8 cellular contexts compared by ENCODE assay signal in genomic region chr2:233556756-233557736, GRCh38. TPM values are rescaled to one million over a fixed set of nuclear protein-coding genes. Genes with fewer than 3 reads are reported as not detected.
DNase-seq lines count a peak whose midpoint lies in the region; ATAC-seq lines count a peak whose summit lies in the region.

No MANE protein-coding gene starts in this region.

- intact Hi-C loops in activated CD4-positive, alpha-beta T cell treated with anti-CD3 and anti-CD28 coated beads for 36 hours (cut with DNase I, micrococcal nuclease), result no loop called here
- intact Hi-C loops in left ventricle myocardium superior (cut with micrococcal nuclease), result no loop called here

- H3K36me3 ChIP-seq in Karpas-422 (ENCODE audit: insufficient read depth, low read length), result no peaks in the 10 kb centered on the region

- DNase-seq in activated CD4-positive, alpha-beta T cell treated with anti-CD3 and anti-CD28 coated beads for 36 hours, result no peak
- no peak for DNase-seq in activated CD4-positive, alpha-beta T cell treated with anti-CD3 and anti-CD28 coated beads for 1 hour
- DNase-seq in SIG-M5 (lab: John Stamatoyannopoulos, UW) (peak; percentile 19), fibroblast of gingiva (ENCODE audit: low read depth) (peak; percentile 7), substantia nigra (lab: John Stamatoyannopoulos, UW) (peak in 1 of 49 donors; percentile 4), left ventricle myocardium superior (no peak), Karpas-422 (no peak)

- POLR2A ChIA-PET in activated CD4-positive, alpha-beta T cell treated with anti-CD3 and anti-CD28 coated beads for 36 hours (lab: Charles Lee), result interaction anchor here (0.6 kb wide), 1 partner anchor 893 kb away, joined by 3 read pairs; no protein-coding TSS in a partner anchor

- H3K27ac ChIP-seq in substantia nigra (ENCODE audit: low read depth, low read length, poor library complexity, severe bottlenecking), result peak overlapping the region; percentile 37
- H3K27ac ChIP-seq in Karpas-422 (ENCODE audit: low read length), result no peak overlapping the region

- no peaks in the 10 kb centered on the region for H3K79me2 ChIP-seq in Karpas-422 (ENCODE audit: low read length)

- no peak overlapping the region for H3K4me2 ChIP-seq in Karpas-422 (ENCODE audit: low read depth, low read length, poor library complexity, severe bottlenecking)

- H3K9me3 Mint-ChIP-seq in activated CD4-positive, alpha-beta T cell treated with anti-CD3 and anti-CD28 coated beads for 36 hours (ENCODE audit: low read depth), result no peaks in the 10 kb centered on the region

- no peak overlapping the region for H3K4me3 Mint-ChIP-seq in activated CD4-positive, alpha-beta T cell treated with anti-CD3 and anti-CD28 coated beads for 36 hours

- H4K20me1 ChIP-seq in Karpas-422 (ENCODE audit: insufficient read depth, low read depth, low read length), result no peaks in the 10 kb centered on the region

- no peak overlapping the region for H3K4me3 ChIP-seq in Karpas-422 (ENCODE audit: low read length)

- H3K4me1 Mint-ChIP-seq in activated CD4-positive, alpha-beta T cell treated with anti-CD3 and anti-CD28 coated beads for 36 hours, result peaks cover 8% of the 10 kb centered on the region

- ATAC-seq in activated CD4-positive, alpha-beta T cell treated with anti-CD3 and anti-CD28 coated beads for 36 hours, result peak; percentile 76
- ATAC-seq in left ventricle myocardium superior (no peak), GM18498 (IDR thresholded peaks at IDR 0.05; ENCODE audit: unreplicated experiment) (no peak)

- H3K9me3 ChIP-seq in Karpas-422 (ENCODE audit: low read length), result no peaks in the 10 kb centered on the region

- peaks cover 6% of the 10 kb centered on the region for H3K4me1 ChIP-seq in Karpas-422 (ENCODE audit: low read length)

- no peaks in the 10 kb centered on the region for H3K9me2 ChIP-seq in Karpas-422 (replicated peaks; ENCODE audit: insufficient read depth, low read length)

- H3K36me3 Mint-ChIP-seq in activated CD4-positive, alpha-beta T cell treated with anti-CD3 and anti-CD28 coated beads for 36 hours (ENCODE audit: low read depth), result peaks cover 10% of the 10 kb centered on the region

- no peaks in the 10 kb centered on the region for H3K27me3 ChIP-seq in Karpas-422 (ENCODE audit: low read length)

- CTCF ChIA-PET in activated CD4-positive, alpha-beta T cell treated with anti-CD3 and anti-CD28 coated beads for 36 hours (lab: Charles Lee), result interaction anchor here (0.7 kb wide), 1 partner anchor 1936 kb away, joined by 3 read pairs; no protein-coding TSS in a partner anchor

- H3K27me3 Mint-ChIP-seq in activated CD4-positive, alpha-beta T cell treated with anti-CD3 and anti-CD28 coated beads for 36 hours, result no peaks in the 10 kb centered on the region

- no peak overlapping the region for H2AFZ ChIP-seq in Karpas-422 (ENCODE audit: low read length)

- H3K9ac ChIP-seq in Karpas-422 (ENCODE audit: low read length), result no peak overlapping the region

- peak overlapping the region; percentile 81 for H3K27ac Mint-ChIP-seq in activated CD4-positive, alpha-beta T cell treated with anti-CD3 and anti-CD28 coated beads for 36 hours

RNA-seq across cellular contexts. Expression of gene USP40, which starts 9.5 kb away (rescaled TPM):
- total RNA-seq in activated CD4-positive, alpha-beta T cell treated with anti-CD3 and anti-CD28 coated beads for 36 hours, result 10 to 100 TPM; 12.0 to 12.9 TPM
- total RNA-seq in left ventricle myocardium superior, result 21.8 TPM
- 7.9 and 9.5 TPM in 2 replicates for total RNA-seq in Karpas-422 (2014; rRNA removed; shearing (Covaris generic); ENCODE audit: low replicate concordance)

Comparison
In these comparisons a context has a peak if more than half of its experiments do, and no peak if none do; other contexts are left out.
1. DNase-seq: peak in SIG-M5 (single experiment) and fibroblast of gingiva (single experiment); none in activated CD4-positive, alpha-beta T cell treated with anti-CD3 and anti-CD28 coated beads for 36 hours (single experiment), activated CD4-positive, alpha-beta T cell treated with anti-CD3 and anti-CD28 coated beads for 1 hour (single experiment), left ventricle myocardium superior (single experiment) and Karpas-422 (single experiment).